In genomic region chr1:155070392-155070700, GRCh38 we compare ENCODE assay signal across 9 cellular contexts. TPM values are rescaled to one million over a fixed set of nuclear protein-coding genes. Genes with fewer than 3 reads are reported as not detected.
DNase-seq lines count a peak whose midpoint lies in the region; ATAC-seq and TF ChIP-seq lines count a peak whose summit lies in the region.
"Had no signal": no experiment of that assay in that cellular context is flagged by ENCODE, and none has a peak within 500 bp of the region (broad histone marks: within the 10 kb centered on the region; RNA-seq: fewer than 3 reads in every experiment).

No MANE protein-coding gene starts in this region.

- peaks cover 36% of the 10 kb centered on the region for H3K4me1 Mint-ChIP-seq in T-helper 17 cell
- H3K4me1 Mint-ChIP-seq in glutamatergic neuron (ENCODE audit: low read depth, unreplicated experiment): peaks cover 26% of the 10 kb centered on the region

- H3K9me3 ChIP-seq in T-helper 17 cell (ENCODE audit: control insufficient read depth, low read length, poor library complexity, severe bottlenecking): no peaks in the 10 kb centered on the region

- no peak for DNase-seq in GM12864 (ENCODE audit: low read depth)
- no peak for DNase-seq in T-helper 17 cell
- DNase-seq in glutamatergic neuron: no peak
- DNase-seq in retinal pigment epithelial cell (ENCODE audit: low read depth): no peak
- no peak for DNase-seq in glomerular visceral epithelial cell (ENCODE audit: extremely low spot score)
- DNase-seq in ACHN: no peak
- no peak for DNase-seq in NCI-H2171 treated with DMSO at 0.1 percent for 48 hours (lab: John Stamatoyannopoulos, UW)

- H3K27me3 Mint-ChIP-seq in T-helper 17 cell: no peaks in the 10 kb centered on the region
- peaks cover 11% of the 10 kb centered on the region for H3K27me3 Mint-ChIP-seq in glutamatergic neuron (ENCODE audit: unreplicated experiment)

- H3K4me3 ChIP-seq in GM12864 (ENCODE audit: low read depth, low read length) (peak overlapping the region; percentile 51), retinal pigment epithelial cell (ENCODE audit: low read length) (peak overlapping the region; percentile 56)

- no peak for ATAC-seq in T-helper 17 cell
- no peak for ATAC-seq in HG03442 (IDR thresholded peaks at IDR 0.05; ENCODE audit: unreplicated experiment)

- peaks cover 4% of the 10 kb centered on the region for H3K9me3 Mint-ChIP-seq in glutamatergic neuron (ENCODE audit: unreplicated experiment)

- peak overlapping the region; percentile 66 for H3K4me3 Mint-ChIP-seq in T-helper 17 cell
- H3K4me3 Mint-ChIP-seq in glutamatergic neuron (ENCODE audit: unreplicated experiment): peak overlapping the region; percentile 82

- in situ Hi-C loops in ACHN (cut with HindIII; ENCODE audit: low pct_ligation_motif_present, low pct_unique_long_range_greater_than_20kb, low sequenced_read_pairs): no loop called here

- TF ChIP-seq CTCF in GM12864 (IDR thresholded peaks at IDR 0.05; ENCODE audit: low read depth, low read length, missing control alignments): no peak
- TF ChIP-seq CTCF in glutamatergic neuron (IDR thresholded peaks at IDR 0.05; ENCODE audit: partially characterized antibody, unreplicated experiment): no peak
- TF ChIP-seq CTCF in retinal pigment epithelial cell (conservative IDR thresholded peaks at IDR 0.05; ENCODE audit: low read depth, low read length): no peak

- peaks cover 7% of the 10 kb centered on the region for H3K36me3 Mint-ChIP-seq in T-helper 17 cell (ENCODE audit: low read depth)
- no peaks in the 10 kb centered on the region for H3K36me3 Mint-ChIP-seq in glutamatergic neuron (ENCODE audit: unreplicated experiment)

- H3K27ac Mint-ChIP-seq in T-helper 17 cell: no peak overlapping the region
- H3K27ac Mint-ChIP-seq in glutamatergic neuron (ENCODE audit: unreplicated experiment): peak overlapping the region; percentile 59

RNA-seq across cellular contexts. Expression of gene EFNA4, which starts 6.8 kb away (rescaled TPM):
- total RNA-seq in T-helper 17 cell: 1 to 10 TPM; 2.6 to 4.9 TPM
- total RNA-seq in glutamatergic neuron (ENCODE audit: unreplicated experiment): 2.9 TPM

RNA-seq across cellular contexts. Expression of gene EFNA3, which starts 8.3 kb away (rescaled TPM):
- total RNA-seq in T-helper 17 cell: 1 to 10 TPM in 1 of 2 donors, under 1 TPM in 1; 0.29 to 1.3 TPM
- total RNA-seq in glutamatergic neuron (ENCODE audit: unreplicated experiment): 14.6 TPM

RNA-seq across cellular contexts. Expression of gene ADAM15, which starts 19.2 kb away (rescaled TPM):
- 10 to 100 TPM; 30.3 to 33.8 TPM for total RNA-seq in T-helper 17 cell
- total RNA-seq in glutamatergic neuron (ENCODE audit: unreplicated experiment): 7.6 TPM

RNA-seq across cellular contexts. Expression of gene DCST1, which starts 36.7 kb away (rescaled TPM):
- total RNA-seq in T-helper 17 cell: under 1 TPM; 0.23 to 0.57 TPM
- total RNA-seq in glutamatergic neuron (ENCODE audit: unreplicated experiment): not detected
- total RNA-seq: pulmonary artery endothelial cell had no signal

RNA-seq across cellular contexts. Expression of gene DCST2, which starts 36.8 kb away (rescaled TPM):
- total RNA-seq in T-helper 17 cell (1 to 10 TPM in 1 of 2 donors, under 1 TPM in 1; 0.94 to 1.3 TPM), glutamatergic neuron (ENCODE audit: unreplicated experiment) (0.64 TPM)
